ENCODE assay signal across 13 cellular contexts in the genomic region with DNA sequence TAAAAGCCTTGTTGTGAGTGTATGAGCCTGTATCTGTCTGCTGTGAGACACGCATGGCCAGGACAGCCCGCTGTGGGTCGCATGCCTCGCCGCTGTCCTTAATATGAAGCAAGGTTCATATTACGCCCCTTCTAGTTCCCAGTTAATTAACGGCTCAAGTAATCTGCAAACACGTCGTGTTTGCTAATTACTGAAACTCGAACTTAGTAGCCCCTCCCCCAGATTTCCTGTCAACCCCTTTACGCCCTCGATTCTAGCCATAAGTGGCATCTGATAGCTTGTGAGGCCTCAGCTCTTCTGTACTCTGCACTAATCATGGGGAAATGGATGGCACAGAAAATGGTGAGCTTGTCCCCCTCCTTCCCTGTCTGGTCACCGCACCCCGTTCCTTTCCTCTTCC.
A peak's percentile ranks its signal among the peaks of the same experiment; 100 is the strongest.
DNase-seq lines count a peak whose midpoint lies in the region; ATAC-seq, FAIRE-seq and TF ChIP-seq lines count a peak whose summit lies in the region.
"Had no signal": no experiment of that assay in that cellular context is flagged by ENCODE, and none has a peak within 500 bp of the region (broad histone marks: within the 10 kb centered on the region; RNA-seq: fewer than 3 reads in every experiment).

No MANE protein-coding gene starts in this region.

- no peaks in the 10 kb centered on the region for H3K4me1 Mint-ChIP-seq in stimulated activated naive B cell treated with anti-CD40 and anti-IgM and Interleukin-4, amounts not matched to agents 10 μg/mL and 1 μg/mL and 100 μg/mL, for 72 hours

- H3K4me3 Mint-ChIP-seq in stimulated activated naive B cell treated with anti-CD40 and anti-IgM and Interleukin-4, amounts not matched to agents 10 μg/mL and 1 μg/mL and 100 μg/mL, for 72 hours, result no peak overlapping the region
- H3K4me3 Mint-ChIP-seq: CD8-positive, alpha-beta T cell had no signal

- no peaks in the 10 kb centered on the region for H4K20me1 ChIP-seq in endothelial cell of umbilical vein (replicated peaks; ENCODE audit: control insufficient read depth, extremely low read depth, insufficient read depth, low read length)

- peak overlapping the region; percentile 5 for H3K4me2 ChIP-seq in endothelial cell of umbilical vein (ENCODE audit: insufficient read depth, low read length)

- H3K4me3 ChIP-seq in endothelial cell of umbilical vein (replicated peaks in 1 of 3; ENCODE audit: insufficient read depth in 1 of 3, low read depth in 1 of 3, low read length in 3 of 3) (no peak overlapping the region), testis (no peak overlapping the region)
- H3K4me3 ChIP-seq: gastrocnemius medialis had no signal

- H2AFZ ChIP-seq in endothelial cell of umbilical vein (ENCODE audit: low read depth, low read length), result no peak overlapping the region

- H3K4me1 ChIP-seq in endothelial cell of umbilical vein (ENCODE audit: control insufficient read depth, extremely low read depth, insufficient read depth, low read length), result peaks cover 25% of the 10 kb centered on the region
- H3K4me1 ChIP-seq in testis, result peaks cover 8% of the 10 kb centered on the region

- ATAC-seq in stimulated activated naive B cell treated with anti-CD40 and anti-IgM and Interleukin-4, amounts not matched to agents 10 μg/mL and 1 μg/mL and 100 μg/mL, for 72 hours (replicated peaks), result no peak
- no peak for ATAC-seq in GM19467 (IDR thresholded peaks at IDR 0.05; ENCODE audit: unreplicated experiment)
- ATAC-seq: CD8-positive, alpha-beta T cell had no signal

- H3K36me3 ChIP-seq in endothelial cell of umbilical vein (ENCODE audit: control insufficient read depth in 2 of 2, extremely low read depth in 1 of 2, insufficient read depth in 2 of 2, low read length in 2 of 2) (peaks cover 19 to 26% of the 10 kb centered on the region in 2 experiments), testis (ENCODE audit: low read depth, missing control alignments) (no peaks in the 10 kb centered on the region)

- TF ChIP-seq CTCF in endothelial cell of umbilical vein (IDR thresholded peaks at IDR 0.05; ENCODE audit: extremely low read depth in 1 of 2, insufficient read depth in 1 of 2, low read depth in 1 of 2, low read length in 2 of 2) (no peak), testis (IDR thresholded peaks at IDR 0.05) (no peak)

- no peak overlapping the region for H3K9ac ChIP-seq in endothelial cell of umbilical vein (replicated peaks; ENCODE audit: extremely low read depth, insufficient read depth, low read length)

- H3K27ac Mint-ChIP-seq in stimulated activated naive B cell treated with anti-CD40 and anti-IgM and Interleukin-4, amounts not matched to agents 10 μg/mL and 1 μg/mL and 100 μg/mL, for 72 hours, result peak overlapping the region; percentile 7
- H3K27ac Mint-ChIP-seq: CD8-positive, alpha-beta T cell had no signal

- CTCF ChIA-PET in endothelial cell of umbilical vein (lab: Charles Lee), result interaction anchor here (0.9 to 2.4 kb wide), 2 partner anchors 11 to 184 kb away, joined by 4 to 8 read pairs; no protein-coding TSS in a partner anchor

- dilution Hi-C loops in endothelial cell of umbilical vein (cut with MboI; ENCODE audit: extremely low pct_ligation_motif_present, low sequenced_read_pairs), result no loop called here

- H3K27me3 ChIP-seq in endothelial cell of umbilical vein (ENCODE audit: control insufficient read depth in 2 of 2, insufficient read depth in 2 of 2, low read length in 2 of 2) (no peaks in the 10 kb centered on the region), testis (no peaks in the 10 kb centered on the region)
- H3K27me3 ChIP-seq: gastrocnemius medialis had no signal

- intact Hi-C loops in endothelial cell of umbilical vein (cut with micrococcal nuclease), result loop anchor here (5.0 kb wide), 1 partner anchor 67 kb away; no protein-coding TSS in a partner anchor
- intact Hi-C loops in testis (cut with DNase I; ENCODE audit: low total_unique reads), result no loop called here

- TF ChIP-seq POLR2A in endothelial cell of umbilical vein (IDR thresholded peaks at IDR 0.05; ENCODE audit: low read depth, low read length), result no peak
- no peak for TF ChIP-seq POLR2A in testis (IDR thresholded peaks at IDR 0.05)

- DNase-seq in NCI-H1105 (lab: John Stamatoyannopoulos, UW) (peak; percentile 60), NCI-H526 treated with DMSO at 0.1 percent for 48 hours (lab: John Stamatoyannopoulos, UW) (peak; percentile 13), endothelial cell of umbilical vein (ENCODE audit: low read depth, low spot score) (no peak), testis (no peak)
- no peak for DNase-seq in stimulated activated naive B cell treated with anti-CD40 and anti-IgM and Interleukin-4, amounts not matched to agents 10 μg/mL and 1 μg/mL and 100 μg/mL, for 72 hours
- no peak for DNase-seq in stimulated activated CD4-positive, alpha-beta T cell treated with anti-CD3 and anti-CD28 coated beads, Interleukin-1b, Interleukin-23, amount 100 ng/mL, for 48 hours
- DNase-seq: activated CD4-positive, alpha-beta T cell treated with anti-CD3 and anti-CD28 coated beads, Interleukin-2, amount 50 U/mL, for 1 hour; CD8-positive, alpha-beta T cell; NCI-H1694; right cardiac atrium had no signal

- H3K27ac ChIP-seq in endothelial cell of umbilical vein (ENCODE audit: insufficient read depth, low read depth, low read length) (peak overlapping the region; percentile 71), testis (no peak overlapping the region)

- POLR2A ChIA-PET in endothelial cell of umbilical vein (lab: Charles Lee), result no interaction called here

- no peaks in the 10 kb centered on the region for H3K9me1 ChIP-seq in endothelial cell of umbilical vein (replicated peaks; ENCODE audit: control insufficient read depth, extremely low read depth, insufficient read depth, low read length)

- H3K9me3 ChIP-seq in endothelial cell of umbilical vein (replicated peaks; ENCODE audit: control insufficient read depth, insufficient read depth, low read length) (no peaks in the 10 kb centered on the region), testis (no peaks in the 10 kb centered on the region)
- H3K9me3 ChIP-seq: gastrocnemius medialis had no signal

- FAIRE-seq in endothelial cell of umbilical vein (lab: Jason Lieb, UNC), result no peak
- FAIRE-seq: keratinocyte had no signal

- 79 to 81% methylated on average over 14 of the region's 14 CpGs for WGBS in testis, 2 donors

- peaks cover 44 to 58% of the 10 kb centered on the region in 2 donors for H3K36me3 Mint-ChIP-seq in stimulated activated naive B cell treated with anti-CD40 and anti-IgM and Interleukin-4, amounts not matched to agents 10 μg/mL and 1 μg/mL and 100 μg/mL, for 72 hours
- H3K36me3 Mint-ChIP-seq: CD8-positive, alpha-beta T cell had no signal

- BruUV-seq in endothelial cell of umbilical vein (replicated peaks; lab: Mats Ljungman, UMichigan), result no TSS peak

- H3K9me3 Mint-ChIP-seq in stimulated activated naive B cell treated with anti-CD40 and anti-IgM and Interleukin-4, amounts not matched to agents 10 μg/mL and 1 μg/mL and 100 μg/mL, for 72 hours, result no peaks in the 10 kb centered on the region
- H3K9me3 Mint-ChIP-seq: CD8-positive, alpha-beta T cell had no signal

- no peaks in the 10 kb centered on the region for H3K27me3 Mint-ChIP-seq in stimulated activated naive B cell treated with anti-CD40 and anti-IgM and Interleukin-4, amounts not matched to agents 10 μg/mL and 1 μg/mL and 100 μg/mL, for 72 hours

- H3K79me2 ChIP-seq in endothelial cell of umbilical vein (ENCODE audit: control insufficient read depth, insufficient read depth, low read length), result no peaks in the 10 kb centered on the region

TF ChIP-seq in endothelial cell of umbilical vein, 7 proteins besides CTCF, POLR2A, EP300 and RAD21:
- no peak for TF ChIP-seq JUN (IDR thresholded peaks at IDR 0.05; ENCODE audit: borderline replicate concordance, insufficient read depth, insufficient read length, low read depth)
- no peak for TF ChIP-seq FOS (IDR thresholded peaks at IDR 0.05; ENCODE audit: borderline replicate concordance, insufficient read depth, low read length)
- no peak for TF ChIP-seq MYC (IDR thresholded peaks at IDR 0.05; ENCODE audit: low read depth, low read length)
- TF ChIP-seq, protein P1, sequence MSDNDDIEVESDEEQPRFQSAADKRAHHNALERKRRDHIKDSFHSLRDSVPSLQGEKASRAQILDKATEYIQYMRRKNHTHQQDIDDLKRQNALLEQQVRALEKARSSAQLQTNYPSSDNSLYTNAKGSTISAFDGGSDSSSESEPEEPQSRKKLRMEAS (IDR thresholded peaks at IDR 0.05; ENCODE audit: insufficient read depth, insufficient read length), result no peak
- TF ChIP-seq POLR2AphosphoS5 (IDR thresholded peaks at IDR 0.05; ENCODE audit: insufficient read depth, low read depth, low read length), result no peak
- no peak for TF ChIP-seq EZH2 (IDR thresholded peaks at IDR 0.05; ENCODE audit: borderline replicate concordance, low read depth, low read length, severe bottlenecking)
- TF ChIP-seq GATA2 (IDR thresholded peaks at IDR 0.05; ENCODE audit: insufficient read depth, insufficient read length, low read depth, low read length), result no peak

Comparison
In these comparisons a context has a peak if more than half of its experiments do, and no peak if none do; other contexts are left out.
1. DNase-seq: peak in NCI-H1105 (single experiment) and NCI-H526 treated with DMSO at 0.1 percent for 48 hours (single experiment); none in endothelial cell of umbilical vein (single experiment), stimulated activated naive B cell treated with anti-CD40 and anti-IgM and Interleukin-4, amounts not matched to agents 10 μg/mL and 1 μg/mL and 100 μg/mL, for 72 hours (single experiment), stimulated activated CD4-positive, alpha-beta T cell treated with anti-CD3 and anti-CD28 coated beads, Interleukin-1b, Interleukin-23, amount 100 ng/mL, for 48 hours (single experiment) and testis (single experiment).